Comparison of ENCODE assay signal across 1 cellular context in the genomic region with DNA sequence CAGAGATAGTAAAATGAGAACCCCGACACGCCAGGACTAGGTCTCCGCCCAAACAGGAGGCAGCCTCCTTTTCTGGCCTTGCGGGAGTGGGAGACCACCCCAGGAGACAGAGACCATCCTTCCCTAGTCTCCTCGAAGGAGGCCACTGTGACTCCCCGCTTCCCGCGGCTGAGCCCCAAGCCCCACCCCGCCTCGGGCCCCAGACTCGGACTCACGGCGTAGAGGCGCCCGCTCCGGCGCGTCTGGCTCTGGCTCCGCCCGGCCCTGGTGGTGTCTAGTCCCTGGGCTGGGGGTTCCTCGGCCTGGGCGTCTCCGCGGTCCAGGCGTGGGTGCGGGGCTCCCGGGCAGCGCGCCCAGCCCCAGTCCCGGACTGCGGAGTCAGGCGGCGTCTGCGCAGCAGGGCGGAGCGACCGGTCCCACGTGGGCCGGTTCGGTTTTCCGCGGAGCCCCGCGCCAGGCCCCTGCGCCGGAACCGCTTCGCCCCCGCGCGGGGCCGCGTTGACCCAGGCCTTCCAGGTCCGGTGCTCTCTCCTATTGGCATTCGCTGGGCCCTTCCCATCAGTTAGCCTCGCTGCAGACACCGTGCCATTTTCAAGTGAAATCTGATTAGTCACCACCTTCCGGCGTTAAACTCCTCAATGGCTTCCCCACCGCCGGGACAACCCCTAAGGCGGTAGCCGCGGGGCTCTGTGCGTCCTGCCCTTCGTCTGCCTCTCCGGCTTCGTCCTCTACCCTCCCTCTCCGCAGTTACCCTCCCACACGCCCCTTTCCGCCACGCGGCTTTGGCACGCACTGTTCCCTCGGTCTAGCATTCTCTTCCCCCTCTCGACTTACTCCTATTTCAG.
TF ChIP-seq lines count a peak whose summit lies in the region.

A gene with protein sequence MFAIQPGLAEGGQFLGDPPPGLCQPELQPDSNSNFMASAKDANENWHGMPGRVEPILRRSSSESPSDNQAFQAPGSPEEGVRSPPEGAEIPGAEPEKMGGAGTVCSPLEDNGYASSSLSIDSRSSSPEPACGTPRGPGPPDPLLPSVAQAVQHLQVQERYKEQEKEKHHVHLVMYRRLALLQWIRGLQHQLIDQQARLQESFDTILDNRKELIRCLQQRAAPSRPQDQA (minus strand): TSS at position 393 of the 845 bp plus-strand sequence. CDS start 2,563 bp downstream, outside the sequence.

TF ChIP-seq in HepG2, 621 proteins besides CTCF, POLR2A, EP300 and RAD21 (continued from another document):
- TF ChIP-seq ZNF605 (CRISPR knock-in tag; IDR thresholded peaks at IDR 0.05) (no peak), SP2 (CRISPR knock-in tag; IDR thresholded peaks at IDR 0.05) (no peak), ZNF124 (CRISPR knock-in tag; IDR thresholded peaks at IDR 0.05) (no peak), ZNF720 (CRISPR knock-in tag; IDR thresholded peaks at IDR 0.05) (no peak), ZNF747 (CRISPR knock-in tag; IDR thresholded peaks at IDR 0.05; ENCODE audit: borderline replicate concordance) (no peak), MTA3 (CRISPR knock-in tag; IDR thresholded peaks at IDR 0.05) (no peak), ZBTB1 (CRISPR knock-in tag; IDR thresholded peaks at IDR 0.05; ENCODE audit: borderline replicate concordance) (no peak), KLF6 (CRISPR knock-in tag; IDR thresholded peaks at IDR 0.05) (no peak), FOXA3 (CRISPR knock-in tag; IDR thresholded peaks at IDR 0.05) (no peak), ZNF879 (CRISPR knock-in tag; IDR thresholded peaks at IDR 0.05) (no peak)
- TF ChIP-seq, protein P1, sequence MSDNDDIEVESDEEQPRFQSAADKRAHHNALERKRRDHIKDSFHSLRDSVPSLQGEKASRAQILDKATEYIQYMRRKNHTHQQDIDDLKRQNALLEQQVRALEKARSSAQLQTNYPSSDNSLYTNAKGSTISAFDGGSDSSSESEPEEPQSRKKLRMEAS (IDR thresholded peaks at IDR 0.05) = no peak
- TF ChIP-seq, protein P2, sequence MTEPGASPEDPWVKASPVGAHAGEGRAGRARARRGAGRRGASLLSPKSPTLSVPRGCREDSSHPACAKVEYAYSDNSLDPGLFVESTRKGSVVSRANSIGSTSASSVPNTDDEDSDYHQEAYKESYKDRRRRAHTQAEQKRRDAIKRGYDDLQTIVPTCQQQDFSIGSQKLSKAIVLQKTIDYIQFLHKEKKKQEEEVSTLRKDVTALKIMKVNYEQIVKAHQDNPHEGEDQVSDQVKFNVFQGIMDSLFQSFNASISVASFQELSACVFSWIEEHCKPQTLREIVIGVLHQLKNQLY (CRISPR knock-in tag; IDR thresholded peaks at IDR 0.05) = no peak
- TF ChIP-seq, protein P3, sequence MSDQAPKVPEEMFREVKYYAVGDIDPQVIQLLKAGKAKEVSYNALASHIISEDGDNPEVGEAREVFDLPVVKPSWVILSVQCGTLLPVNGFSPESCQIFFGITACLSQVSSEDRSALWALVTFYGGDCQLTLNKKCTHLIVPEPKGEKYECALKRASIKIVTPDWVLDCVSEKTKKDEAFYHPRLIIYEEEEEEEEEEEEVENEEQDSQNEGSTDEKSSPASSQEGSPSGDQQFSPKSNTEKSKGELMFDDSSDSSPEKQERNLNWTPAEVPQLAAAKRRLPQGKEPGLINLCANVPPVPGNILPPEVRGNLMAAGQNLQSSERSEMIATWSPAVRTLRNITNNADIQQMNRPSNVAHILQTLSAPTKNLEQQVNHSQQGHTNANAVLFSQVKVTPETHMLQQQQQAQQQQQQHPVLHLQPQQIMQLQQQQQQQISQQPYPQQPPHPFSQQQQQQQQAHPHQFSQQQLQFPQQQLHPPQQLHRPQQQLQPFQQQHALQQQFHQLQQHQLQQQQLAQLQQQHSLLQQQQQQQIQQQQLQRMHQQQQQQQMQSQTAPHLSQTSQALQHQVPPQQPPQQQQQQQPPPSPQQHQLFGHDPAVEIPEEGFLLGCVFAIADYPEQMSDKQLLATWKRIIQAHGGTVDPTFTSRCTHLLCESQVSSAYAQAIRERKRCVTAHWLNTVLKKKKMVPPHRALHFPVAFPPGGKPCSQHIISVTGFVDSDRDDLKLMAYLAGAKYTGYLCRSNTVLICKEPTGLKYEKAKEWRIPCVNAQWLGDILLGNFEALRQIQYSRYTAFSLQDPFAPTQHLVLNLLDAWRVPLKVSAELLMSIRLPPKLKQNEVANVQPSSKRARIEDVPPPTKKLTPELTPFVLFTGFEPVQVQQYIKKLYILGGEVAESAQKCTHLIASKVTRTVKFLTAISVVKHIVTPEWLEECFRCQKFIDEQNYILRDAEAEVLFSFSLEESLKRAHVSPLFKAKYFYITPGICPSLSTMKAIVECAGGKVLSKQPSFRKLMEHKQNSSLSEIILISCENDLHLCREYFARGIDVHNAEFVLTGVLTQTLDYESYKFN (CRISPR knock-in tag; conservative IDR thresholded peaks at IDR 0.05) = no peak
